ENCODE assay signal across 25 cellular contexts in genomic region chr3:40130721-40131120, GRCh38.
"Had no signal": no experiment of that assay in that cellular context is flagged by ENCODE, and none has a peak within 500 bp of the region (broad histone marks: within the 10 kb centered on the region; RNA-seq: fewer than 3 reads in every experiment).

No MANE protein-coding gene starts in this region.

- FAIRE-seq: frontal cortex, small intestine had no signal

- DNase-seq: activated CD4-positive, alpha-beta memory T cell treated with anti-CD3 and anti-CD28 coated beads, Interleukin-2, amount 10 ng/mL, durations not matched to agents 7 days and 5 days; activated CD4-positive, alpha-beta T cell treated with anti-CD3 and anti-CD28 coated beads for 1 hour; activated CD4-positive, alpha-beta T cell treated with anti-CD3 and anti-CD28 coated beads, Interleukin-2, amount 10 ng/mL, durations not matched to agents 7 days and 5 days; activated CD8-positive, alpha-beta memory T cell treated with anti-CD3 and anti-CD28 coated beads, Interleukin-2, amount 50 U/mL, for 48 hours; activated naive CD8-positive, alpha-beta T cell treated with anti-CD3 and anti-CD28 coated beads, Interleukin-2, amount 50 U/mL, for 24 hours; activated T-cell treated with anti-CD3 and anti-CD28 coated beads, Interleukin-2, amount 50 U/mL, for 24 hours; effector memory CD4-positive, alpha-beta T cell; erythroblast; left ventricle myocardium inferior; naive B cell; nephron progenitor cell; ovary; sigmoid colon; small intestine; stimulated activated CD4-positive, alpha-beta T cell treated with anti-CD3 and anti-CD28 coated beads, Interleukin-4, amount 100 ng/mL, for 24 hours; T-helper 2 cell; trophoblast cell; uterus had no signal

- ATAC-seq: activated naive CD8-positive, alpha-beta T cell treated with anti-CD3 and anti-CD28 coated beads, Interleukin-2, amount 50 U/mL, for 24 hours; stimulated activated effector memory CD8-positive, alpha-beta T cell treated with anti-CD3 and anti-CD28 coated beads, Interleukin-12 subunit alpha, Interleukin-12 subunit beta, amount 100 ng/mL, for 72 hours; WTC11 had no signal

- H3K36me3 ChIP-seq: breast epithelium, left ventricle myocardium inferior, neutrophil, ovary, prostate gland, sigmoid colon, thoracic aorta, uterus had no signal

- H3K27ac ChIP-seq: breast epithelium, left ventricle myocardium inferior, neutrophil, ovary, prostate gland, sigmoid colon, uterus had no signal

- H3K9me3 ChIP-seq: ovary, prostate gland, sigmoid colon, thoracic aorta, uterus had no signal

- H3K4me1 ChIP-seq: breast epithelium, left ventricle myocardium inferior, prostate gland, sigmoid colon, uterus had no signal

- H3K4me3 ChIP-seq: breast epithelium, left ventricle myocardium inferior, ovary, prostate gland, sigmoid colon, thoracic aorta, uterus had no signal

- H3K27me3 ChIP-seq: breast epithelium, neutrophil, ovary, sigmoid colon, uterus had no signal
